Comparison of ENCODE assay signal across 2 cellular contexts in genomic region chr16:17029602-17030350, GRCh38.
TF ChIP-seq lines count a peak whose summit lies in the region.

No MANE protein-coding gene starts in this region.

TF ChIP-seq in HepG2, 621 proteins besides CTCF, POLR2A, EP300 and RAD21 (continued from another document):
- TF ChIP-seq ZBTB20 (CRISPR knock-in tag; IDR thresholded peaks at IDR 0.05; ENCODE audit: borderline replicate concordance, low read depth) (no peak), ATF7 (IDR thresholded peaks at IDR 0.05) (peak; percentile 61), ATF7 (CRISPR knock-in tag; IDR thresholded peaks at IDR 0.05) (no peak), ZNF557 (CRISPR knock-in tag; IDR thresholded peaks at IDR 0.05) (no peak), FOXM1 (CRISPR knock-in tag; IDR thresholded peaks at IDR 0.05) (no peak), MIER2 (CRISPR knock-in tag; IDR thresholded peaks at IDR 0.05) (no peak), ZNF12 (CRISPR knock-in tag; IDR thresholded peaks at IDR 0.05) (peak; percentile 97), ZNF800 (CRISPR knock-in tag; IDR thresholded peaks at IDR 0.05) (no peak), ZNF891 (CRISPR knock-in tag; IDR thresholded peaks at IDR 0.05) (no peak), PLRG1 (conservative IDR thresholded peaks at IDR 0.05) (no peak), GLI4 (CRISPR knock-in tag; IDR thresholded peaks at IDR 0.05; ENCODE audit: borderline replicate concordance) (no peak), RBAK (CRISPR knock-in tag; IDR thresholded peaks at IDR 0.05) (peak; percentile 62; the same call in 1 of the 2 replicates), RBFOX2 (IDR thresholded peaks at IDR 0.05; ENCODE audit: low read depth, low read length) (no peak), ZIK1 (CRISPR knock-in tag; IDR thresholded peaks at IDR 0.05; ENCODE audit: borderline replicate concordance, low read depth) (no peak), ZNF564 (CRISPR knock-in tag; IDR thresholded peaks at IDR 0.05) (no peak), MAFK (conservative IDR thresholded peaks at IDR 0.05 in 1 of 2, IDR thresholded peaks at IDR 0.05 in 1 of 2; ENCODE audit: low read length in 2 of 2) (no peak), ZBTB39 (CRISPR knock-in tag; IDR thresholded peaks at IDR 0.05) (no peak), PHB2 (IDR thresholded peaks at IDR 0.05; ENCODE audit: partially characterized antibody) (no peak), CCDC6 (CRISPR knock-in tag; IDR thresholded peaks at IDR 0.05) (no peak), NFYC (CRISPR knock-in tag; IDR thresholded peaks at IDR 0.05) (no peak), ZNF30 (CRISPR knock-in tag; IDR thresholded peaks at IDR 0.05) (no peak), ZNF431 (CRISPR knock-in tag; IDR thresholded peaks at IDR 0.05; ENCODE audit: borderline replicate concordance, low read depth) (no peak), CEBPB (IDR thresholded peaks at IDR 0.05; ENCODE audit: borderline replicate concordance, low read depth, low read length) (peak; percentile 65; the same call in 1 of the 2 replicates)
TF ChIP-seq in HepG2: peak in this region for 4.

TF ChIP-seq in GM12878, 131 proteins besides CTCF, POLR2A, EP300 and RAD21 (continued from another document):
- TF ChIP-seq ZNF217 (IDR thresholded peaks at IDR 0.05) = peak; percentile 96
- TF ChIP-seq USF1 (IDR thresholded peaks at IDR 0.05; ENCODE audit: borderline replicate concordance, extremely low read length, insufficient read depth, low read depth, low read length) = no peak
